In genomic region chr12:119803391-119803791, GRCh38 we compare ENCODE assay signal across 11 cellular contexts.
DNase-seq lines count a peak whose midpoint lies in the region; ATAC-seq lines count a peak whose summit lies in the region.
"Had no signal": no experiment of that assay in that cellular context is flagged by ENCODE, and none has a peak within 500 bp of the region (broad histone marks: within the 10 kb centered on the region; RNA-seq: fewer than 3 reads in every experiment).

No MANE protein-coding gene starts in this region.

- H3K27me3 ChIP-seq in NT2/D1 (ENCODE audit: insufficient read depth, insufficient read length): no peaks in the 10 kb centered on the region

- DNase-seq in NT2/D1 (ENCODE audit: low read depth, low spot score) (peak; percentile 28), fibroblast of gingiva (ENCODE audit: low read depth) (peak; percentile 78), DMS153 treated with DMSO at 0.1 percent for 48 hours (lab: John Stamatoyannopoulos, UW; ENCODE audit: unreplicated experiment) (no peak), NCI-H128 (lab: John Stamatoyannopoulos, UW; ENCODE audit: unreplicated experiment) (no peak)
- DNase-seq in stimulated activated naive CD4-positive, alpha-beta T cell (lab: John Stamatoyannopoulos, UW): no peak
- DNase-seq: natural killer cell, SHP77 had no signal

- H3K4me1 ChIP-seq in NT2/D1 (ENCODE audit: insufficient read depth, insufficient read length) (peaks cover 4% of the 10 kb centered on the region), mesodermal cell (ENCODE audit: control insufficient read depth, insufficient read depth, low read length, poor library complexity, severe bottlenecking) (no peaks in the 10 kb centered on the region)

- peak overlapping the region; percentile 47 for H3K9ac ChIP-seq in NT2/D1 (ENCODE audit: insufficient read length, low read depth)
- H3K9ac ChIP-seq: KMS-11 had no signal

- ATAC-seq in GM21515 (IDR thresholded peaks at IDR 0.05; ENCODE audit: unreplicated experiment): no peak
- ATAC-seq: natural killer cell had no signal

- WGBS in mesodermal cell (ENCODE audit: insufficient coverage in 2 of 2), 2 experiments: 10 to 12% methylated on average over 13 to 16 of the region's 16 CpGs

- H3K4me3 ChIP-seq in NT2/D1 (ENCODE audit: insufficient read length, low read depth) (no peak overlapping the region), mesodermal cell (ENCODE audit: extremely low read depth, insufficient read depth, low read length, poor library complexity, severe bottlenecking) (no peak overlapping the region)

- H3K27ac ChIP-seq in mesodermal cell (ENCODE audit: low read depth, low read length, severe bottlenecking): peak overlapping the region; percentile 39
- peak overlapping the region; percentile 63 for H3K27ac ChIP-seq in temporal lobe (ENCODE audit: low read depth, low read length)
- H3K27ac ChIP-seq: KMS-11 had no signal

- H3K36me3 ChIP-seq in NT2/D1 (ENCODE audit: insufficient read depth, insufficient read length, low read length) (peaks cover 19% of the 10 kb centered on the region), mesodermal cell (ENCODE audit: control insufficient read depth, insufficient read depth, low read length) (peaks cover 28% of the 10 kb centered on the region)

- peaks cover 18% of the 10 kb centered on the region for H3K9me3 ChIP-seq in NT2/D1 (ENCODE audit: insufficient read depth, low read length)
- no peaks in the 10 kb centered on the region for H3K9me3 ChIP-seq in mesodermal cell (ENCODE audit: control insufficient read depth, low read length)

Comparison
In these comparisons a context has a peak if more than half of its experiments do, and no peak if none do; other contexts are left out.
1. DNase-seq: peak in NT2/D1 (single experiment) and fibroblast of gingiva (single experiment); none in stimulated activated naive CD4-positive, alpha-beta T cell (0 of 6), DMS153 treated with DMSO at 0.1 percent for 48 hours (single experiment) and NCI-H128 (single experiment).